ENCODE assay signal across 8 cellular contexts in the genomic region with DNA sequence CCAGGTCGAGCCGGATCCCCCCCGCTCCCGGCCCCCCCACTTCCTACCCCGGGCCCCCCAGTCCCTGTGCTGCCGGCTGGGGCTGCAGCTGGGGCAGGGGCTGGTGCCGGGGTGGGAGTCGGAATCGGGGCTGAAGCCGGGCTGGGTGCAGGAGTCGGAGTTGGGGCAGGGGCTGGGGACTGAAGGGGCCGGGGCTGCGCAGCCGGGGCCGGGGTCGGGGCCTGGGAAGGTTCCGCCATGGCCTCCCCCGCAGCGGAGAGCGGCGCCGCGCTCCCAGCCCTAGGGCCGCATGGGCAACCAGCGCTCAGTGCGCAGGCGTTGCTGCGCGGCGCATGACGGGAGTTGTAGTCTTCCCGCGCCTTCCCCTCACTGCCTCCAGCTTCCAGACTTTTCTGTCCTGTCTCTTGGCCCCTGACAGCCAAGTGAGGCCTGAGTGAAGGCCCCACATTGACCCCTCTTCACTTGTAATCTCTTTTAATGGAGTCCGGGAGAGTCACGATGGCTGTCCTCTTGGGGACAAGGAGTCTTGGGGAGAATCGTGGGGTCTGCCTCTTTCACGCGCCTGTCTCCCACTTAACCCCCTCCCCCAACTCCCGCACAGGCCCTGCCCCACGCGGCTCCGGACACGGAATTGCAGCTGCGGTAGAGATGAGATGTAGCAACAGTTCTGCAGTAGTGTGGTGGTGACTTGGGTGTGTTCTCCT. TPM values are rescaled to one million over a fixed set of nuclear protein-coding genes. Genes with fewer than 3 reads are reported as not detected.
DNase-seq lines count a peak whose midpoint lies in the region; ATAC-seq, FAIRE-seq and TF ChIP-seq lines count a peak whose summit lies in the region.

A gene (minus strand): TSS at position 302 of the 704 bp plus-strand sequence. CDS start 63 bp downstream, at position 239.

- DNase-seq in GM12892 (ENCODE audit: insufficient read length) (peak; percentile 98), NCI-H748 (lab: John Stamatoyannopoulos, UW; ENCODE audit: unreplicated experiment) (peak; percentile 88), dorsolateral prefrontal cortex (peak; percentile 80 to 93 (median 86)), lower leg skin (ENCODE audit: low spot score in 2 of 2) (peak; percentile 73 to 95)
- DNase-seq in activated CD4-positive, alpha-beta memory T cell treated with anti-CD3 and anti-CD28 coated beads for 36 hours: peak; percentile 85
- peak; percentile 80 for DNase-seq in stimulated activated CD4-positive, alpha-beta T cell treated with anti-CD3 and anti-CD28 coated beads, Interleukin-4, amount 100 ng/mL, for 24 hours

- peak within 1 kb of the TSS in 55 of 59 donors; percentile 17 to 92 (median 75) for H3K27ac ChIP-seq in dorsolateral prefrontal cortex

- peaks cover 27% of the 10 kb centered on the region for H3K36me3 Mint-ChIP-seq in activated CD4-positive, alpha-beta memory T cell treated with anti-CD3 and anti-CD28 coated beads for 36 hours

- peaks cover 31% of the 10 kb centered on the region for H3K4me1 Mint-ChIP-seq in activated CD4-positive, alpha-beta memory T cell treated with anti-CD3 and anti-CD28 coated beads for 36 hours (ENCODE audit: low read depth)

- CTCF ChIA-PET in activated CD4-positive, alpha-beta memory T cell treated with anti-CD3 and anti-CD28 coated beads for 36 hours (lab: Charles Lee): interaction anchor here (0.9 to 15.6 kb wide), 9 partner anchors 9 to 157 kb away, joined by 3 to 211 read pairs (median 5); a partner anchor contains a TSS

- H3K27me3 Mint-ChIP-seq in activated CD4-positive, alpha-beta memory T cell treated with anti-CD3 and anti-CD28 coated beads for 36 hours: no peaks in the 10 kb centered on the region

- peak within 1 kb of the TSS; percentile 56 for H3K4me3 Mint-ChIP-seq in activated CD4-positive, alpha-beta memory T cell treated with anti-CD3 and anti-CD28 coated beads for 36 hours

- peak in 29 of 56 donors; percentile 8 to 53 (median 32) for TF ChIP-seq CTCF in dorsolateral prefrontal cortex (IDR thresholded peaks at IDR 0.05 in 54 of 56, conservative IDR thresholded peaks at IDR 0.05 in 2 of 56; ENCODE audit: low read depth in 1 of 56, partially characterized antibody in 56 of 56)
- TF ChIP-seq CTCF in lower leg skin (IDR thresholded peaks at IDR 0.05): no peak

- H3K9me3 Mint-ChIP-seq in activated CD4-positive, alpha-beta memory T cell treated with anti-CD3 and anti-CD28 coated beads for 36 hours: no peaks in the 10 kb centered on the region

- WGBS in lower leg skin, 2 donors: 17 to 22% methylated on average over 13 to 16 of the region's 44 CpGs

- peak; percentile 99 for FAIRE-seq in GM12892 (lab: Jason Lieb, UNC)

- POLR2A ChIA-PET in activated CD4-positive, alpha-beta memory T cell treated with anti-CD3 and anti-CD28 coated beads for 36 hours (lab: Charles Lee): interaction anchor here (0.7 to 2.8 kb wide), 6 partner anchors 9 to 102 kb away, joined by 3 to 16 read pairs (median 4); a partner anchor contains a TSS

- intact Hi-C loops in activated CD4-positive, alpha-beta memory T cell treated with anti-CD3 and anti-CD28 coated beads for 36 hours (cut with micrococcal nuclease): no loop called here
- intact Hi-C loops in dorsolateral prefrontal cortex (cut with DNase I): loop anchor here (2.0 to 5.0 kb wide), 2 partner anchors 34 to 61 kb away; a partner anchor contains a TSS
- intact Hi-C loops in lower leg skin (cut with DNase I; ENCODE audit: low total_unique reads): no loop called here

- H3K27ac Mint-ChIP-seq in activated CD4-positive, alpha-beta memory T cell treated with anti-CD3 and anti-CD28 coated beads for 36 hours: peak within 1 kb of the TSS; percentile 51

- TF ChIP-seq POLR2A in GM12892 (IDR thresholded peaks at IDR 0.05; ENCODE audit: low read depth, low read length) (peak; percentile 80; the same call in 1 of the 2 replicates), lower leg skin (IDR thresholded peaks at IDR 0.05) (no peak)

- peak within 1 kb of the TSS; percentile 55 to 87 (median 77) for H3K4me3 ChIP-seq in dorsolateral prefrontal cortex
- H3K4me3 ChIP-seq in lower leg skin (ENCODE audit: low read depth, poor library complexity, severe bottlenecking): peak within 1 kb of the TSS; percentile 62

- no peaks in the 10 kb centered on the region for H3K27me3 ChIP-seq in dorsolateral prefrontal cortex

- ATAC-seq in HG03039 (IDR thresholded peaks at IDR 0.05; ENCODE audit: unreplicated experiment) (peak; percentile 66), HG03378 (IDR thresholded peaks at IDR 0.05; ENCODE audit: unreplicated experiment) (no peak)

RNA-seq across cellular contexts. Expression of the gene that starts here (rescaled TPM):
- 28.6 TPM for polyA plus RNA-seq in GM12892 (2012; ENCODE audit: missing spikeins)
- total RNA-seq in activated CD4-positive, alpha-beta memory T cell treated with anti-CD3 and anti-CD28 coated beads for 36 hours: 10 to 100 TPM; 38.6 to 41.0 TPM
- 100 to 1,000 TPM in 58 of 120 experiments, 10 to 100 TPM in 62; 65.5 to 174 (median 99.8) TPM for total RNA-seq in dorsolateral prefrontal cortex
- 10 to 100 TPM; 25.3 to 55.5 (median 37.1) TPM for total RNA-seq in lower leg skin

Comparison
In these comparisons a context has a peak if more than half of its experiments do, and no peak if none do; other contexts are left out.
1. CTCF ChIP-seq: peak in dorsolateral prefrontal cortex (29 of 56); none in lower leg skin (0 of 3).
2. intact Hi-C loops: an anchor here in dorsolateral prefrontal cortex (2.0 to 5.0 kb wide); none called in activated CD4-positive, alpha-beta memory T cell treated with anti-CD3 and anti-CD28 coated beads for 36 hours and lower leg skin.
3. Peak in every context shown above with its lines, with median percentiles within 50 percentile points of each other: DNase-seq.